15 cellular contexts compared by ENCODE assay signal in the genomic region with DNA sequence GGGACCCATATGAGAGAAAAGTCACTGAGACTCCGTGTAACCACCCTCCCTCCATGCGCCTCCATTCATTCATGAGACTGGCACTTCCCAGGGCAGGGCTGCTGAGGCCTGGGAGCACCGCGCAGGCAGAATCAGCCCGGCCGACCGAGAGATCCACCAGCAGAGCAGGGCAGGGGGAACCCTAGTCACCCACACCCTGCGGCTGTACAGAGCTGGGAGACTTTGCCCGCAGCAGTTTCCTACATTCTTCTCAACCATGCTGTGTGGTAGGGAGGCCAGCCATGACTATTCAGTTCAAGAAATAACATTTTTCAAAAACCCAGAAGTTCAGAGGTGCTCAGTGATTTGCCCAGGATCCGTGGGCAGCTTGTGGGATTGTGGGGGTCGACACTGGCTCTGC.
DNase-seq lines count a peak whose midpoint lies in the region; ATAC-seq and TF ChIP-seq lines count a peak whose summit lies in the region.
"Had no signal": no experiment of that assay in that cellular context is flagged by ENCODE, and none has a peak within 500 bp of the region (broad histone marks: within the 10 kb centered on the region; RNA-seq: fewer than 3 reads in every experiment).

No MANE protein-coding gene starts in this region.

- H3K23ac ChIP-seq in trophoblast cell (ENCODE audit: low read length) = no peak overlapping the region

- H3K18ac ChIP-seq in trophoblast cell (ENCODE audit: low read length) = no peak overlapping the region

- H3K79me2 ChIP-seq in trophoblast cell (ENCODE audit: control insufficient read depth, insufficient read depth, low read length, poor library complexity) = no peaks in the 10 kb centered on the region

- no peak overlapping the region for H3K4ac ChIP-seq in trophoblast cell (ENCODE audit: low read depth, low read length)

- H3K4me3 ChIP-seq in heart right ventricle = no peak overlapping the region
- peak overlapping the region; percentile 33 for H3K4me3 ChIP-seq in left ventricle myocardium inferior
- H3K4me3 ChIP-seq in trophoblast cell (ENCODE audit: low read depth, low read length) = no peak overlapping the region
- H3K4me3 ChIP-seq: MG63, testis had no signal

- H3K79me1 ChIP-seq in trophoblast cell (ENCODE audit: low read length) = no peaks in the 10 kb centered on the region

- H2AFZ ChIP-seq in trophoblast cell (ENCODE audit: insufficient read depth, low read length, poor library complexity) = no peak overlapping the region

- ATAC-seq in heart right ventricle (peak in 4 of 8 donors; percentile 3 to 32 (median 6)), left ventricle myocardium superior (no peak), GM19328 (IDR thresholded peaks at IDR 0.05; ENCODE audit: unreplicated experiment) (no peak)

- H2BK5ac ChIP-seq in trophoblast cell (ENCODE audit: low read depth, low read length, poor library complexity) = no peak overlapping the region

- H4K91ac ChIP-seq in trophoblast cell (ENCODE audit: low read depth, low read length) = no peak overlapping the region

- WGBS in heart right ventricle, 2 donors = 88 to 89% methylated on average over 11 of the region's 11 CpGs
- WGBS in trophoblast cell (ENCODE audit: extremely low coverage, insufficient coverage, insufficient read length) = no CpG with 5 or more reads among the region's 11 CpGs

- no peak for DNase-seq in heart right ventricle
- DNase-seq in left ventricle myocardium superior = no peak
- no peak for DNase-seq in left ventricle myocardium inferior
- peak; percentile 50 to 78 for DNase-seq in trophoblast cell
- no peak for DNase-seq in cerebellar nuclear complex (lab: John Stamatoyannopoulos, UW)
- no peak for DNase-seq in dedifferentiated amniotic fluid mesenchymal stem cell (ENCODE audit: extremely low spot score)
- DNase-seq in H4 (ENCODE audit: low spot score) = no peak
- DNase-seq: activated CD4-positive, alpha-beta T cell treated with anti-CD3 and anti-CD28 coated beads, Interleukin-2, amount 10 ng/mL, durations not matched to agents 24 days and 14 days; cortex of kidney; NCI-H82; stimulated activated CD4-positive, alpha-beta T cell treated with anti-CD3 and anti-CD28 coated beads, Interleukin-4, amount 100 ng/mL, for 4 hours; testis had no signal

- H3K14ac ChIP-seq in trophoblast cell (ENCODE audit: low read length) = no peak overlapping the region

- no peak overlapping the region for H3K4me2 ChIP-seq in trophoblast cell (ENCODE audit: low read length)

- H3K9me3 ChIP-seq in heart right ventricle (no peaks in the 10 kb centered on the region), left ventricle myocardium inferior (replicated peaks) (no peaks in the 10 kb centered on the region), trophoblast cell (ENCODE audit: insufficient read depth, low read depth, low read length) (no peaks in the 10 kb centered on the region)
- H3K9me3 ChIP-seq: MG63, pancreas, testis had no signal

- H3K27me3 ChIP-seq in heart right ventricle (no peaks in the 10 kb centered on the region), left ventricle myocardium inferior (ENCODE audit: low read depth) (no peaks in the 10 kb centered on the region), trophoblast cell (ENCODE audit: insufficient read depth, low read length) (no peaks in the 10 kb centered on the region)
- H3K27me3 ChIP-seq: MG63, pancreas, testis had no signal

- no peak for TF ChIP-seq CTCF in heart right ventricle (IDR thresholded peaks at IDR 0.05)
- no peak for TF ChIP-seq CTCF in left ventricle myocardium inferior (IDR thresholded peaks at IDR 0.05; ENCODE audit: borderline replicate concordance)

- peak overlapping the region; percentile 18 for H2BK12ac ChIP-seq in trophoblast cell (ENCODE audit: low read length)

- peak overlapping the region; percentile 18 for H2AK5ac ChIP-seq in trophoblast cell (ENCODE audit: low read length)

- H3K27ac ChIP-seq in heart right ventricle = peak overlapping the region in 9 of 10 donors; percentile 60 to 88 (median 79)
- peak overlapping the region; percentile 89 for H3K27ac ChIP-seq in left ventricle myocardium inferior (replicated peaks)
- no peak overlapping the region for H3K27ac ChIP-seq in trophoblast cell (ENCODE audit: low read depth, low read length)
- H3K27ac ChIP-seq: testis had no signal

- intact Hi-C loops in heart right ventricle (cut with DNase I) = loop anchor here in 2 of 10 donors (5.0 kb wide), 2 partner anchors 42 to 117 kb away; no protein-coding TSS in a partner anchor
- intact Hi-C loops in left ventricle myocardium superior (cut with micrococcal nuclease) = no loop called here
- intact Hi-C loops in left ventricle myocardium inferior (cut with micrococcal nuclease) = no loop called here

- H3K36me3 ChIP-seq in heart right ventricle (no peaks in the 10 kb centered on the region), left ventricle myocardium inferior (no peaks in the 10 kb centered on the region), trophoblast cell (ENCODE audit: control insufficient read depth in 1 of 2, insufficient read depth in 2 of 2, low read length in 2 of 2) (no peaks in the 10 kb centered on the region)
- H3K36me3 ChIP-seq: MG63, pancreas had no signal

- H4K12ac ChIP-seq in trophoblast cell (ENCODE audit: low read depth, low read length) = no peak overlapping the region

- H4K8ac ChIP-seq in trophoblast cell (ENCODE audit: low read depth, low read length) = no peak overlapping the region

- H3K9ac ChIP-seq in trophoblast cell (ENCODE audit: low read length) = no peak overlapping the region

- H2BK120ac ChIP-seq in trophoblast cell (ENCODE audit: insufficient read depth, low read length, poor library complexity) = no peak overlapping the region

- H3K4me1 ChIP-seq in heart right ventricle (peaks cover 11 to 42% (median 33%) of the 10 kb centered on the region in 9 donors), left ventricle myocardium inferior (peaks cover 44% of the 10 kb centered on the region), trophoblast cell (ENCODE audit: control insufficient read depth in 1 of 2, insufficient read depth in 2 of 2, low read length in 2 of 2) (peaks cover 3 to 9% of the 10 kb centered on the region in 2 experiments)

Comparison
In these comparisons a context has a peak if more than half of its experiments do, and no peak if none do; other contexts are left out.
1. DNase-seq: peak in trophoblast cell (2 of 2); none in heart right ventricle (0 of 2), left ventricle myocardium superior (single experiment), left ventricle myocardium inferior (single experiment), cerebellar nuclear complex (0 of 2), dedifferentiated amniotic fluid mesenchymal stem cell (single experiment) and H4 (single experiment).